In genomic region chr14:73723799-73724621, GRCh38 we compare ENCODE assay signal across 8 cellular contexts. TPM values are rescaled to one million over a fixed set of nuclear protein-coding genes. Genes with fewer than 3 reads are reported as not detected.
A peak's percentile ranks its signal among the peaks of the same experiment; 100 is the strongest.
DNase-seq lines count a peak whose midpoint lies in the region; ATAC-seq and TF ChIP-seq lines count a peak whose summit lies in the region.

No MANE protein-coding gene starts in this region.

- no peak for ATAC-seq in activated CD8-positive, alpha-beta T cell treated with anti-CD3 and anti-CD28 coated beads, Interleukin-2, amount 10 ng/mL, durations not matched to agents 7 days and 5 days

- H3K4me3 Mint-ChIP-seq in activated CD8-positive, alpha-beta T cell treated with anti-CD3 and anti-CD28 coated beads, Interleukin-2, amount 10 ng/mL, durations not matched to agents 7 days and 5 days, result no peak overlapping the region

- no peak; the same call in 1 of the 2 replicates for TF ChIP-seq CTCF in C4-2B (conservative IDR thresholded peaks at IDR 0.05)

- DNase-seq in HPDE6-E6E7 (ENCODE audit: extremely low spot score) (peak; percentile 83), glomerular visceral epithelial cell (ENCODE audit: extremely low spot score) (peak; percentile 88), retina (peak; percentile 54), cerebellar nuclear complex (lab: John Stamatoyannopoulos, UW) (no peak), NCI-H748 treated with DMSO at 0.1 percent for 48 hours (lab: John Stamatoyannopoulos, UW) (no peak), middle frontal gyrus (ENCODE audit: extremely low spot score, low spot score) (no peak)
- DNase-seq in activated CD8-positive, alpha-beta T cell treated with anti-CD3 and anti-CD28 coated beads, Interleukin-2, amount 10 ng/mL, durations not matched to agents 7 days and 5 days, result no peak

- no peaks in the 10 kb centered on the region for H3K27me3 Mint-ChIP-seq in activated CD8-positive, alpha-beta T cell treated with anti-CD3 and anti-CD28 coated beads, Interleukin-2, amount 10 ng/mL, durations not matched to agents 7 days and 5 days (ENCODE audit: low read depth)

- H3K27ac ChIP-seq in C4-2B, result peak overlapping the region; percentile 33

- H3K9me3 Mint-ChIP-seq in activated CD8-positive, alpha-beta T cell treated with anti-CD3 and anti-CD28 coated beads, Interleukin-2, amount 10 ng/mL, durations not matched to agents 7 days and 5 days (ENCODE audit: insufficient read depth), result no peaks in the 10 kb centered on the region

- POLR2A ChIA-PET in activated CD8-positive, alpha-beta T cell treated with anti-CD3 and anti-CD28 coated beads, Interleukin-2, amount 10 ng/mL, durations not matched to agents 7 days and 5 days (lab: Charles Lee), result no interaction called here

- peaks cover 30% of the 10 kb centered on the region for H3K4me1 Mint-ChIP-seq in activated CD8-positive, alpha-beta T cell treated with anti-CD3 and anti-CD28 coated beads, Interleukin-2, amount 10 ng/mL, durations not matched to agents 7 days and 5 days (ENCODE audit: low read depth)

- CTCF ChIA-PET in activated CD8-positive, alpha-beta T cell treated with anti-CD3 and anti-CD28 coated beads, Interleukin-2, amount 10 ng/mL, durations not matched to agents 7 days and 5 days (lab: Charles Lee), result interaction anchor here (0.9 to 1.4 kb wide), 5 partner anchors 34 to 105 kb away, joined by 3 to 5 read pairs (median 4); no protein-coding TSS in a partner anchor

- H3K36me3 Mint-ChIP-seq in activated CD8-positive, alpha-beta T cell treated with anti-CD3 and anti-CD28 coated beads, Interleukin-2, amount 10 ng/mL, durations not matched to agents 7 days and 5 days (ENCODE audit: low read depth), result peaks cover 74% of the 10 kb centered on the region

- peak overlapping the region; percentile 51 for H3K27ac Mint-ChIP-seq in activated CD8-positive, alpha-beta T cell treated with anti-CD3 and anti-CD28 coated beads, Interleukin-2, amount 10 ng/mL, durations not matched to agents 7 days and 5 days

RNA-seq across cellular contexts. Expression of gene PNMA1, which starts 9.8 kb away (rescaled TPM):
- total RNA-seq in activated CD8-positive, alpha-beta T cell treated with anti-CD3 and anti-CD28 coated beads, Interleukin-2, amount 10 ng/mL, durations not matched to agents 7 days and 5 days, result 10 to 100 TPM; 24.4 to 25.6 TPM

Comparison
In these comparisons a context has a peak if more than half of its experiments do, and no peak if none do; other contexts are left out.
1. DNase-seq: peak in HPDE6-E6E7 (single experiment), glomerular visceral epithelial cell (single experiment) and retina (single experiment); none in activated CD8-positive, alpha-beta T cell treated with anti-CD3 and anti-CD28 coated beads, Interleukin-2, amount 10 ng/mL, durations not matched to agents 7 days and 5 days (single experiment), cerebellar nuclear complex (0 of 2), NCI-H748 treated with DMSO at 0.1 percent for 48 hours (single experiment) and middle frontal gyrus (single experiment).